In the genomic region with DNA sequence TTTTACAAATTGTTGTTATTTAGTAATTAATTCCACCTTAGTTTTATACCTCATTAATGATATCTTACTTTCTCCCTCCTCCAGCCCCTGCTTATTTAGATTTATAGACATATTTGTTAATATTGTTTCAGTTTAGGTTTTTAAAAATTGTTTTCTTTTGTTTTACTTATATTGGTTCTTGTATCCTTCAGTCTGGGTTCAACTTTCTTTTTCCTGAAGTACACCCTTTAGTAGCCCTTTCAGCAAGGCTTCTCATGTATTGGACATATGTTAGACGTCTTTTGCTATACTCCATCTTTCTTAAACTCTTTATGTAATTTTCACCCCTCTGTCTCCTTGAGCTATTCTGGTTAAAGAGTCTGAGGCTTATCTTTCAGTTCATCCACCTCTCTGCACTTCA, we compare ENCODE assay signal across 8 cellular contexts.
"Had no signal": no experiment of that assay in that cellular context is flagged by ENCODE, and none has a peak within 500 bp of the region (broad histone marks: within the 10 kb centered on the region; RNA-seq: fewer than 3 reads in every experiment).

No MANE protein-coding gene starts in this region.

- DNase-seq: GM23248, GOT3, H7, H9, HCEC 1CT, HFFc6 had no signal

- H3K27ac ChIP-seq: GM23248 had no signal

- H3K4me3 ChIP-seq: GM23248, GM23338, HAP-1 had no signal

- H3K36me3 ChIP-seq: HAP-1 had no signal

- H3K4me1 ChIP-seq: HAP-1 had no signal
